18 cellular contexts compared by ENCODE assay signal in the genomic region with DNA sequence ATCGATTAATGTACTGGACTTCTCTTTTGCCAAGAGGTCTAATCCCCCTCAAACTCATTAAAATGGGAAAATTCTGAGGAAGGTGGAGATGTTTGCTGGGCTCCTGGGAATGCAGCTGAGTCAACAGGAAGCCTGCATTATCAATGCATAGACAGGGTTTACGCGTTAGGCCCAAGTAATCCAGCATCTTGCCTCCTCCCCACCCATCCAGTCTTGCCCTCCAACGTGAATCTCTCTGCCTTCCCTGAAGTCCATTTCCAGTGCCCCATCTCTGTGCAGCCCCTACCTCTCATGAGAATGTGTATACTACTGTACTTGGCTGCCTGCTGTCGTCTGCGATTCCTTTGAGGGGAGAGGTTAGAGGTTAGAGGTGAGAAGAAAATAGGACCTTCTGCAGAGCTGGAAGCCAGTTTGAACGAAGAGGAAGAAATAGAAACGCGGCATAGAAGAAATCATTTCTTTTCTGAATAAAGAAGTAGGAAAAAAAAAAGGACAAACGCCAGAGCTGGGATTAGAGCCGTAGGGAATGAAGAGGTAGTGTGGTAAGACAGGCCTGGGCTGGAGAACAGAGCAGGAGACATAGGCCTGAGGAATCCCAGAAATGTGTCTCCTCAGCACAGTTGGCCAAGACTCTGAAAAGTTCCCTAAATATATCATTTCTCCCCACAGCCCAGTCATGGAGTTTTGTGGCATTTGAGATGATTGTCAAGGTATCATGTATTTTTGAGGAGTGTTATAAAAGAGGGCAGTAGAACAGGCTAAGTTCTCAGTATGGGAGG.
DNase-seq lines count a peak whose midpoint lies in the region; ATAC-seq and TF ChIP-seq lines count a peak whose summit lies in the region.
"Had no signal": no experiment of that assay in that cellular context is flagged by ENCODE, and none has a peak within 500 bp of the region (broad histone marks: within the 10 kb centered on the region; RNA-seq: fewer than 3 reads in every experiment).

No MANE protein-coding gene starts in this region.

- peaks cover 26% of the 10 kb centered on the region for H3K4me1 Mint-ChIP-seq in endothelial cell (ENCODE audit: unreplicated experiment)

- no peak overlapping the region for H3K4me3 ChIP-seq in AG10803 (ENCODE audit: low read length)
- H3K4me3 ChIP-seq in mesendoderm (ENCODE audit: low read length), result no peak overlapping the region
- no peak overlapping the region for H3K4me3 ChIP-seq in lower leg skin (ENCODE audit: low read depth, poor library complexity, severe bottlenecking)
- H3K4me3 ChIP-seq: K562, psoas muscle had no signal

- H3K4me1 ChIP-seq in mesendoderm (ENCODE audit: control insufficient read depth, low read depth, low read length), result peaks cover 5% of the 10 kb centered on the region
- H3K4me1 ChIP-seq: psoas muscle had no signal

- H2BK5ac ChIP-seq in mesendoderm (ENCODE audit: low read length), result no peak overlapping the region

- no peak for ATAC-seq in GM19463 (IDR thresholded peaks at IDR 0.05; ENCODE audit: unreplicated experiment)
- ATAC-seq: K562, PC-3, psoas muscle had no signal

- H3K36me3 Mint-ChIP-seq in endothelial cell (ENCODE audit: low read depth, unreplicated experiment), result peaks cover 8% of the 10 kb centered on the region

- H4K8ac ChIP-seq in mesendoderm (ENCODE audit: low read depth, low read length), result no peak overlapping the region

- no peak overlapping the region for H2BK15ac ChIP-seq in mesendoderm (replicated peaks; ENCODE audit: low read depth)

- H4K5ac ChIP-seq in mesendoderm (ENCODE audit: low read length), result no peak overlapping the region

- H3K79me1 ChIP-seq in mesendoderm (ENCODE audit: low read length), result no peaks in the 10 kb centered on the region

- no peaks in the 10 kb centered on the region for H3K36me3 ChIP-seq in mesendoderm (ENCODE audit: control insufficient read depth, insufficient read depth, low read length)

- no peaks in the 10 kb centered on the region for H3K9me3 Mint-ChIP-seq in endothelial cell (ENCODE audit: unreplicated experiment)
- H3K9me3 Mint-ChIP-seq: T-helper 1 cell treated with Interleukin-12 subunit alpha and Interleukin-12 subunit beta and Interleukin-4 antibody, amounts not matched to agents 30 μg/mL and 1 μg/mL, for 36 hours had no signal

- peak overlapping the region; percentile 17 for H3K56ac ChIP-seq in mesendoderm (ENCODE audit: low read length)

- intact Hi-C loops in lower leg skin (cut with DNase I; ENCODE audit: low total_unique reads), result no loop called here

- peaks cover 2% of the 10 kb centered on the region for H3K27me3 Mint-ChIP-seq in endothelial cell (ENCODE audit: unreplicated experiment)

- no peak overlapping the region for H3K23ac ChIP-seq in mesendoderm (ENCODE audit: low read length)

- H2BK120ac ChIP-seq in mesendoderm (ENCODE audit: low read depth, low read length), result no peak overlapping the region

- DNase-seq in AG10803 (ENCODE audit: low read depth) (peak; percentile 66), NCI-H146 (lab: John Stamatoyannopoulos, UW) (peak; percentile 54), endothelial cell (ENCODE audit: low spot score) (no peak), mesendoderm (peak; percentile 85), lower leg skin (ENCODE audit: low spot score in 2 of 2) (no peak), cerebellar cortex (ENCODE audit: low spot score) (no peak)
- no peak for DNase-seq in activated T-cell treated with anti-CD3 and anti-CD28 coated beads, Interleukin-2, amount 50 U/mL, for 1 hour
- DNase-seq: activated CD4-positive, alpha-beta T cell treated with anti-CD3 and anti-CD28 coated beads, Interleukin-2, amount 50 U/mL, for 1 hour; activated T-cell treated with anti-CD3 and anti-CD28 coated beads, Interleukin-2, amount 50 U/mL, for 48 hours; AML-193; aorta; NCI-H1105 treated with DMSO at 0.1 percent for 48 hours; PC-3; psoas muscle; stimulated activated CD4-positive, alpha-beta T cell treated with anti-CD3 and anti-CD28 coated beads, Interleukin-2, amount 100 ng/mL, for 24 hours had no signal

- peak overlapping the region; percentile 29 for H3K18ac ChIP-seq in mesendoderm (ENCODE audit: low read length)

- TF ChIP-seq CTCF in AG10803 (conservative IDR thresholded peaks at IDR 0.05; ENCODE audit: low read length) (no peak), endothelial cell (IDR thresholded peaks at IDR 0.05; ENCODE audit: unreplicated experiment) (no peak), lower leg skin (IDR thresholded peaks at IDR 0.05) (no peak)

- H3K27me3 ChIP-seq in mesendoderm (ENCODE audit: insufficient read depth, low read length, poor library complexity), result no peaks in the 10 kb centered on the region

- H3K27ac ChIP-seq in mesendoderm (ENCODE audit: low read depth, low read length), result peak overlapping the region; percentile 51
- H3K27ac ChIP-seq: psoas muscle had no signal

- TF ChIP-seq POLR2A in lower leg skin (IDR thresholded peaks at IDR 0.05), result no peak

- no peak overlapping the region for H3K4ac ChIP-seq in mesendoderm (ENCODE audit: low read depth, low read length)

- WGBS in mesendoderm (ENCODE audit: extremely low coverage, insufficient coverage, low lambda C conversion rate), result no CpG with 5 or more reads among the region's 11 CpGs
- 61% methylated on average over 11 of the region's 11 CpGs for WGBS in lower leg skin, 2 donors

- peak overlapping the region; percentile 90 for H3K27ac Mint-ChIP-seq in endothelial cell (ENCODE audit: unreplicated experiment)
- H3K27ac Mint-ChIP-seq: T-helper 1 cell treated with Interleukin-12 subunit alpha and Interleukin-12 subunit beta and Interleukin-4 antibody, amounts not matched to agents 30 μg/mL and 1 μg/mL, for 36 hours had no signal

- H2AK5ac ChIP-seq in mesendoderm (ENCODE audit: low read length), result no peak overlapping the region

- H3K4me2 ChIP-seq in mesendoderm (ENCODE audit: low read length), result no peak overlapping the region

- H3K4me3 Mint-ChIP-seq in endothelial cell (ENCODE audit: unreplicated experiment), result no peak overlapping the region
- H3K4me3 Mint-ChIP-seq: T-helper 1 cell treated with Interleukin-12 subunit alpha and Interleukin-12 subunit beta and Interleukin-4 antibody, amounts not matched to agents 30 μg/mL and 1 μg/mL, for 36 hours had no signal

- no peaks in the 10 kb centered on the region for H3K79me2 ChIP-seq in mesendoderm (ENCODE audit: control insufficient read depth, insufficient read depth, low read length)

- no peak overlapping the region for H3K9ac ChIP-seq in mesendoderm (ENCODE audit: low read length)

Comparison
In these comparisons a context has a peak if more than half of its experiments do, and no peak if none do; other contexts are left out.
1. DNase-seq: peak in AG10803 (single experiment), NCI-H146 (single experiment) and mesendoderm (single experiment); none in endothelial cell (single experiment), lower leg skin (0 of 2), cerebellar cortex (single experiment) and activated T-cell treated with anti-CD3 and anti-CD28 coated beads, Interleukin-2, amount 50 U/mL, for 1 hour (single experiment).